ENCODE assay signal across 25 cellular contexts in the genomic region with DNA sequence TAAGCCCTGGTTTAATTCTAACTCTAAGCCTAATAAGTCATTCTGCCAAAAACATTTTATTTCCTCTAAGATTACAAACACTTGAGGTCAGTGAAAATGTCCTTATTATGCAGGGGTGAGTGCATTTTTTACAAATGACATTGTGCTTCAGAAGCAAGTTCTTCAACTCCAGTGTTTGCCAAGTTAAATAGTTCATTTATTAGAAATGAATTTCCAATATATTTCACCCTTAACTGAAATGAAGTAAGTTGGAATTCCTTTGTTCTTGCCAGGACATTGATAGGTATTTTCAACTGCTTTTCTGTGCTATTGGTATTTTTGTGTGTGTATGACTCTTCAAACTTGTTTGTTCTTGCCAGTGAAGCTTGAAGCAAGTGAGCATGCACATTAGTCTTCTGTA.
DNase-seq lines count a peak whose midpoint lies in the region; ATAC-seq and TF ChIP-seq lines count a peak whose summit lies in the region.
"Had no signal": no experiment of that assay in that cellular context is flagged by ENCODE, and none has a peak within 500 bp of the region (broad histone marks: within the 10 kb centered on the region; RNA-seq: fewer than 3 reads in every experiment).

No MANE protein-coding gene starts in this region.

- DNase-seq in activated CD4-positive, alpha-beta T cell treated with anti-CD3 and anti-CD28 coated beads, Interleukin-2, amount 10 ng/mL, durations not matched to agents 24 days and 14 days = peak; percentile 8
- no peak for DNase-seq in activated CD4-positive, alpha-beta T cell treated with anti-CD3 and anti-CD28 coated beads, Interleukin-2, amount 50 U/mL, for 4 hours
- DNase-seq in esophagus squamous epithelium (lab: John Stamatoyannopoulos, UW) (no peak), mesenchymal stem cell (no peak)
- DNase-seq in activated effector memory CD4-positive, alpha-beta T cell treated with anti-CD3 and anti-CD28 coated beads, Interleukin-2, amount 50 U/mL, for 16 hours = no peak
- no peak for DNase-seq in stimulated activated CD4-positive, alpha-beta T cell treated with anti-CD3 and anti-CD28 coated beads, Interleukin-2, amount 100 ng/mL, for 24 hours
- DNase-seq: activated B cell treated with CpG ODN at 0.5 μM for 24 hours; activated CD4-positive, alpha-beta T cell treated with anti-CD3 and anti-CD28 coated beads, Interleukin-2, amount 50 U/mL, for 1 hour; activated naive CD8-positive, alpha-beta T cell treated with anti-CD3 and anti-CD28 coated beads, Interleukin-2, amount 50 U/mL, for 24 hours; activated T-cell treated with anti-CD3 and anti-CD28 coated beads, Interleukin-2, amount 50 U/mL, for 48 hours; cerebellar nuclear complex; dorsolateral prefrontal cortex; glutamatergic neuron; GM23248; Karpas-422; left ventricle myocardium superior; midbrain; naive B cell; NCI-H1417; stimulated activated CD4-positive, alpha-beta T cell treated with anti-CD3 and anti-CD28 coated beads, Interleukin-4, amount 100 ng/mL, for 24 hours had no signal

- H3K4me1 Mint-ChIP-seq in activated CD4-positive, alpha-beta T cell treated with anti-CD3 and anti-CD28 coated beads, Interleukin-2, amount 10 ng/mL, durations not matched to agents 24 days and 14 days = peaks cover 16% of the 10 kb centered on the region

- H3K18ac ChIP-seq in mesenchymal stem cell (ENCODE audit: low read depth in 1 of 2, low read length in 2 of 2) = no peak overlapping the region

- H3K9ac ChIP-seq in mesenchymal stem cell (ENCODE audit: low read length) = peak overlapping the region; percentile 33
- H3K9ac ChIP-seq: GM23248 had no signal

- no peak for TF ChIP-seq CTCF in esophagus squamous epithelium (IDR thresholded peaks at IDR 0.05)

- H3K14ac ChIP-seq in mesenchymal stem cell (ENCODE audit: low read length in 2 of 2) = no peak overlapping the region

- no peak overlapping the region for H4K91ac ChIP-seq in mesenchymal stem cell (ENCODE audit: low read length)

- H3K27me3 Mint-ChIP-seq in activated CD4-positive, alpha-beta T cell treated with anti-CD3 and anti-CD28 coated beads, Interleukin-2, amount 10 ng/mL, durations not matched to agents 24 days and 14 days = peaks cover 3% of the 10 kb centered on the region
- H3K27me3 Mint-ChIP-seq: activated B cell treated with CpG ODN at 0.5 μM for 24 hours had no signal

- no peak overlapping the region for H3K23ac ChIP-seq in mesenchymal stem cell (ENCODE audit: low read length in 2 of 2)

- H3K79me1 ChIP-seq in mesenchymal stem cell (replicated peaks; ENCODE audit: low read length, poor library complexity, severe bottlenecking) = no peaks in the 10 kb centered on the region

- H3K4me3 Mint-ChIP-seq in activated CD4-positive, alpha-beta T cell treated with anti-CD3 and anti-CD28 coated beads, Interleukin-2, amount 10 ng/mL, durations not matched to agents 24 days and 14 days = no peak overlapping the region
- H3K4me3 Mint-ChIP-seq: activated B cell treated with CpG ODN at 0.5 μM for 24 hours; activated naive CD8-positive, alpha-beta T cell treated with anti-CD3 and anti-CD28 coated beads, Interleukin-2, amount 50 U/mL, for 24 hours; naive B cell had no signal

- no peak overlapping the region for H2BK120ac ChIP-seq in mesenchymal stem cell (ENCODE audit: low read depth, low read length)

- no peak for TF ChIP-seq POLR2A in esophagus squamous epithelium (IDR thresholded peaks at IDR 0.05)

- peak overlapping the region; percentile 26 to 74 (median 48) for H3K27ac ChIP-seq in esophagus squamous epithelium
- H3K27ac ChIP-seq in mesenchymal stem cell (ENCODE audit: low read length, poor library complexity, severe bottlenecking) = no peak overlapping the region
- H3K27ac ChIP-seq: dorsolateral prefrontal cortex, GM23248, prostate gland, tibial nerve had no signal

- H2BK12ac ChIP-seq in mesenchymal stem cell (ENCODE audit: low read length in 2 of 2) = no peak overlapping the region

- intact Hi-C loops in activated CD4-positive, alpha-beta T cell treated with anti-CD3 and anti-CD28 coated beads, Interleukin-2, amount 10 ng/mL, durations not matched to agents 24 days and 14 days (cut with micrococcal nuclease) = no loop called here
- intact Hi-C loops in esophagus squamous epithelium (cut with DNase I) = no loop called here

- H3K9me3 ChIP-seq in esophagus squamous epithelium (no peaks in the 10 kb centered on the region), mesenchymal stem cell (ENCODE audit: control insufficient read depth, low read length) (no peaks in the 10 kb centered on the region)
- H3K9me3 ChIP-seq: prostate gland, tibial nerve had no signal

- no peak overlapping the region for H2BK5ac ChIP-seq in mesenchymal stem cell (ENCODE audit: low read depth, low read length, poor library complexity, severe bottlenecking)

- no peak overlapping the region for H2AK5ac ChIP-seq in mesenchymal stem cell (ENCODE audit: low read length, severe bottlenecking)

- no peak overlapping the region for H3K27ac Mint-ChIP-seq in activated CD4-positive, alpha-beta T cell treated with anti-CD3 and anti-CD28 coated beads, Interleukin-2, amount 10 ng/mL, durations not matched to agents 24 days and 14 days
- H3K27ac Mint-ChIP-seq: activated B cell treated with CpG ODN at 0.5 μM for 24 hours; activated naive CD8-positive, alpha-beta T cell treated with anti-CD3 and anti-CD28 coated beads, Interleukin-2, amount 50 U/mL, for 24 hours; naive B cell had no signal

- H3K4me3 ChIP-seq in esophagus squamous epithelium (no peak overlapping the region), mesenchymal stem cell (ENCODE audit: insufficient read depth in 1 of 2, low read depth in 1 of 2, low read length in 2 of 2) (no peak overlapping the region)
- H3K4me3 ChIP-seq: dorsolateral prefrontal cortex, GM23248, prostate gland, tibial nerve had no signal

- no peak overlapping the region for H3K4ac ChIP-seq in mesenchymal stem cell (ENCODE audit: low read depth in 1 of 2, low read length in 2 of 2)

- peaks cover 20% of the 10 kb centered on the region for H3K9me3 Mint-ChIP-seq in activated CD4-positive, alpha-beta T cell treated with anti-CD3 and anti-CD28 coated beads, Interleukin-2, amount 10 ng/mL, durations not matched to agents 24 days and 14 days
- H3K9me3 Mint-ChIP-seq: activated B cell treated with CpG ODN at 0.5 μM for 24 hours; activated naive CD8-positive, alpha-beta T cell treated with anti-CD3 and anti-CD28 coated beads, Interleukin-2, amount 50 U/mL, for 24 hours had no signal

- no peak overlapping the region for H4K8ac ChIP-seq in mesenchymal stem cell (ENCODE audit: low read length)

- no peak overlapping the region for H2BK15ac ChIP-seq in mesenchymal stem cell (ENCODE audit: low read depth, poor library complexity, severe bottlenecking)

- H3K27me3 ChIP-seq in esophagus squamous epithelium (no peaks in the 10 kb centered on the region), mesenchymal stem cell (ENCODE audit: control insufficient read depth in 1 of 2, insufficient read depth in 1 of 2, low read length in 2 of 2) (no peaks in the 10 kb centered on the region)
- H3K27me3 ChIP-seq: dorsolateral prefrontal cortex, tibial nerve had no signal

- peaks cover 5% of the 10 kb centered on the region for H3K36me3 Mint-ChIP-seq in activated CD4-positive, alpha-beta T cell treated with anti-CD3 and anti-CD28 coated beads, Interleukin-2, amount 10 ng/mL, durations not matched to agents 24 days and 14 days (ENCODE audit: low read depth)
- H3K36me3 Mint-ChIP-seq: naive B cell had no signal

- H2AFZ ChIP-seq in mesenchymal stem cell (ENCODE audit: low read depth, low read length) = no peak overlapping the region
- H2AFZ ChIP-seq: GM23248 had no signal

- H3K36me3 ChIP-seq in esophagus squamous epithelium (no peaks in the 10 kb centered on the region), mesenchymal stem cell (ENCODE audit: control insufficient read depth in 1 of 2, insufficient read depth in 2 of 2, low read depth in 1 of 2, low read length in 2 of 2) (no peaks in the 10 kb centered on the region)
- H3K36me3 ChIP-seq: prostate gland, tibial nerve had no signal

- no peak overlapping the region for H3K4me2 ChIP-seq in mesenchymal stem cell (ENCODE audit: low read length, poor library complexity, severe bottlenecking)

- no peak for ATAC-seq in HG02763 (IDR thresholded peaks at IDR 0.05; ENCODE audit: unreplicated experiment)
- ATAC-seq in HG03135 (IDR thresholded peaks at IDR 0.05; ENCODE audit: unreplicated experiment) = no peak
- ATAC-seq: activated naive CD8-positive, alpha-beta T cell treated with anti-CD3 and anti-CD28 coated beads, Interleukin-2, amount 50 U/mL, for 24 hours; left ventricle myocardium superior; sciatic nerve had no signal

- H3K4me1 ChIP-seq in esophagus squamous epithelium = peaks cover 6 to 69% (median 12%) of the 10 kb centered on the region in 3 donors
- H3K4me1 ChIP-seq in mesenchymal stem cell (ENCODE audit: control insufficient read depth, insufficient read depth, low read depth, low read length) = no peaks in the 10 kb centered on the region
